ENCODE assay signal across 8 cellular contexts in genomic region chr7:93551063-93551895, GRCh38. TPM values are rescaled to one million over a fixed set of nuclear protein-coding genes. Genes with fewer than 3 reads are reported as not detected.
A peak's percentile ranks its signal among the peaks of the same experiment; 100 is the strongest.
DNase-seq lines count a peak whose midpoint lies in the region; ATAC-seq and TF ChIP-seq lines count a peak whose summit lies in the region.

No MANE protein-coding gene starts in this region.

- no peaks in the 10 kb centered on the region for H3K9me3 ChIP-seq in adipocyte (ENCODE audit: control insufficient read depth, low read length)

- no peak overlapping the region for H2AFZ ChIP-seq in KMS-11 (ENCODE audit: low read depth)

- H3K4me2 ChIP-seq in KMS-11 = no peak overlapping the region

- ATAC-seq in GM21423 (IDR thresholded peaks at IDR 0.05; ENCODE audit: unreplicated experiment) (no peak), HG02623 (IDR thresholded peaks at IDR 0.05; ENCODE audit: unreplicated experiment) (no peak)

- H3K4me1 ChIP-seq in KMS-11 (ENCODE audit: low read depth, poor library complexity, severe bottlenecking) (no peaks in the 10 kb centered on the region), adipocyte (ENCODE audit: control insufficient read depth, insufficient read depth, low read length) (no peaks in the 10 kb centered on the region)

- peak; percentile 82 for DNase-seq in DMS 273 (lab: John Stamatoyannopoulos, UW; ENCODE audit: unreplicated experiment)
- no peak for DNase-seq in DMS 273 treated with DMSO at 0.1 percent for 48 hours (lab: John Stamatoyannopoulos, UW)
- peak; percentile 84 for DNase-seq in adipocyte (ENCODE audit: low read depth)
- peak; percentile 60 to 65 for DNase-seq in lung microvascular endothelial cell (ENCODE audit: low read depth in 2 of 2)
- DNase-seq in mesenteric fat pad (ENCODE audit: low spot score) = no peak

- no peak overlapping the region for H3K4me3 ChIP-seq in KMS-11 (IDR thresholded peaks at IDR 0.05; ENCODE audit: insufficient read depth, low read depth, low read length)
- H3K4me3 ChIP-seq in adipocyte (ENCODE audit: low read length) = no peak overlapping the region

- H3K27me3 ChIP-seq in KMS-11 (ENCODE audit: insufficient read depth, low read depth) (no peaks in the 10 kb centered on the region), adipocyte (replicated peaks; ENCODE audit: control insufficient read depth, insufficient read depth, low read length) (peaks cover 3% of the 10 kb centered on the region)

- no peaks in the 10 kb centered on the region for H3K79me2 ChIP-seq in KMS-11 (ENCODE audit: insufficient read depth, low read depth)

- peak; percentile 70 for TF ChIP-seq CTCF in KMS-11 (conservative IDR thresholded peaks at IDR 0.05; ENCODE audit: low read depth, low read length)

- H3K9ac ChIP-seq in KMS-11 (no peak overlapping the region), adipocyte (ENCODE audit: low read length) (no peak overlapping the region)

- H3K27ac ChIP-seq in KMS-11 = no peak overlapping the region

- no peaks in the 10 kb centered on the region for H3K36me3 ChIP-seq in KMS-11 (ENCODE audit: insufficient read depth)
- no peaks in the 10 kb centered on the region for H3K36me3 ChIP-seq in adipocyte (ENCODE audit: control insufficient read depth, insufficient read depth, low read length, severe bottlenecking)

- no peaks in the 10 kb centered on the region for H4K20me1 ChIP-seq in KMS-11 (ENCODE audit: insufficient read depth)

RNA-seq across cellular contexts. Expression of gene CALCR, which starts 23.2 kb away (rescaled TPM):
- not detected in 2 replicates for total RNA-seq in lung microvascular endothelial cell
- total RNA-seq in mesenteric fat pad = 0.51 TPM

Comparison
In these comparisons a context has a peak if more than half of its experiments do, and no peak if none do; other contexts are left out.
1. DNase-seq: peak in DMS 273 (single experiment), adipocyte (single experiment) and lung microvascular endothelial cell (2 of 2); none in DMS 273 treated with DMSO at 0.1 percent for 48 hours (single experiment) and mesenteric fat pad (single experiment).